In the genomic region with DNA sequence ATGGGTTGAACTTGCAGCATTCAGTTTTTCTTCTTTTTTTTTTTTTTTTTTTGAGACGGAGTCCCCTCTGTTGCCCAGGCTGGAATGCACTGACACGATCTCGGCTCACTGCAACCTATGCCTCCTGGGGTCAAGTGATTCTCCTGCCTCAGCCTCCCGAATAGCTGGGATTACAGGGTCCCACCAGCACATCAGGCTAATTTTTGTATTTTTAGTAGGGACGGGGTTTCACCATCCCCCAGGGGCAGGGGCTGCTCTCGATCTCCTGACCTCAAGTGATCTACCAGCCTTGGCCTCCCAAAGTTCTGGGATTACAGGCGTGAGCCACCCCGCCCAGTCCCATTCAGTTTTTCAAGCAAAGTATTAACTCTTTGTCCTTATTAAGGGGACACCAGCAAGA, we compare ENCODE assay signal across 2 cellular contexts.
TF ChIP-seq lines count a peak whose summit lies in the region.

No MANE protein-coding gene starts in this region.

TF ChIP-seq in SK-N-SH, 30 proteins besides CTCF, POLR2A, EP300 and RAD21:
- TF ChIP-seq, protein P1, sequence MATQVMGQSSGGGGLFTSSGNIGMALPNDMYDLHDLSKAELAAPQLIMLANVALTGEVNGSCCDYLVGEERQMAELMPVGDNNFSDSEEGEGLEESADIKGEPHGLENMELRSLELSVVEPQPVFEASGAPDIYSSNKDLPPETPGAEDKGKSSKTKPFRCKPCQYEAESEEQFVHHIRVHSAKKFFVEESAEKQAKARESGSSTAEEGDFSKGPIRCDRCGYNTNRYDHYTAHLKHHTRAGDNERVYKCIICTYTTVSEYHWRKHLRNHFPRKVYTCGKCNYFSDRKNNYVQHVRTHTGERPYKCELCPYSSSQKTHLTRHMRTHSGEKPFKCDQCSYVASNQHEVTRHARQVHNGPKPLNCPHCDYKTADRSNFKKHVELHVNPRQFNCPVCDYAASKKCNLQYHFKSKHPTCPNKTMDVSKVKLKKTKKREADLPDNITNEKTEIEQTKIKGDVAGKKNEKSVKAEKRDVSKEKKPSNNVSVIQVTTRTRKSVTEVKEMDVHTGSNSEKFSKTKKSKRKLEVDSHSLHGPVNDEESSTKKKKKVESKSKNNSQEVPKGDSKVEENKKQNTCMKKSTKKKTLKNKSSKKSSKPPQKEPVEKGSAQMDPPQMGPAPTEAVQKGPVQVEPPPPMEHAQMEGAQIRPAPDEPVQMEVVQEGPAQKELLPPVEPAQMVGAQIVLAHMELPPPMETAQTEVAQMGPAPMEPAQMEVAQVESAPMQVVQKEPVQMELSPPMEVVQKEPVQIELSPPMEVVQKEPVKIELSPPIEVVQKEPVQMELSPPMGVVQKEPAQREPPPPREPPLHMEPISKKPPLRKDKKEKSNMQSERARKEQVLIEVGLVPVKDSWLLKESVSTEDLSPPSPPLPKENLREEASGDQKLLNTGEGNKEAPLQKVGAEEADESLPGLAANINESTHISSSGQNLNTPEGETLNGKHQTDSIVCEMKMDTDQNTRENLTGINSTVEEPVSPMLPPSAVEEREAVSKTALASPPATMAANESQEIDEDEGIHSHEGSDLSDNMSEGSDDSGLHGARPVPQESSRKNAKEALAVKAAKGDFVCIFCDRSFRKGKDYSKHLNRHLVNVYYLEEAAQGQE (IDR thresholded peaks at IDR 0.05; ENCODE audit: low read depth, low read length): no peak
- no peak for TF ChIP-seq CHD2 (IDR thresholded peaks at IDR 0.05; ENCODE audit: low read length, partially characterized antibody)
- TF ChIP-seq RXRA (IDR thresholded peaks at IDR 0.05; ENCODE audit: borderline replicate concordance, low read depth): no peak
- no peak for TF ChIP-seq SMC3 (IDR thresholded peaks at IDR 0.05; ENCODE audit: low read depth, low read length)
- TF ChIP-seq, protein P2, sequence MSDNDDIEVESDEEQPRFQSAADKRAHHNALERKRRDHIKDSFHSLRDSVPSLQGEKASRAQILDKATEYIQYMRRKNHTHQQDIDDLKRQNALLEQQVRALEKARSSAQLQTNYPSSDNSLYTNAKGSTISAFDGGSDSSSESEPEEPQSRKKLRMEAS (IDR thresholded peaks at IDR 0.05; ENCODE audit: low read depth): no peak
- TF ChIP-seq, protein P3, sequence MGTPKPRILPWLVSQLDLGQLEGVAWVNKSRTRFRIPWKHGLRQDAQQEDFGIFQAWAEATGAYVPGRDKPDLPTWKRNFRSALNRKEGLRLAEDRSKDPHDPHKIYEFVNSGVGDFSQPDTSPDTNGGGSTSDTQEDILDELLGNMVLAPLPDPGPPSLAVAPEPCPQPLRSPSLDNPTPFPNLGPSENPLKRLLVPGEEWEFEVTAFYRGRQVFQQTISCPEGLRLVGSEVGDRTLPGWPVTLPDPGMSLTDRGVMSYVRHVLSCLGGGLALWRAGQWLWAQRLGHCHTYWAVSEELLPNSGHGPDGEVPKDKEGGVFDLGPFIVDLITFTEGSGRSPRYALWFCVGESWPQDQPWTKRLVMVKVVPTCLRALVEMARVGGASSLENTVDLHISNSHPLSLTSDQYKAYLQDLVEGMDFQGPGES (IDR thresholded peaks at IDR 0.05; ENCODE audit: low read depth, low read length): no peak
- TF ChIP-seq YY1 (IDR thresholded peaks at IDR 0.05; ENCODE audit: low read depth): no peak
- TF ChIP-seq TCF12 (IDR thresholded peaks at IDR 0.05): no peak
- TF ChIP-seq GATA2 (CRISPR knock-in tag; IDR thresholded peaks at IDR 0.05): no peak

TF ChIP-seq in SK-N-SH treated with all-trans-retinoic acid at 6 μM for 48 hours, 23 proteins besides CTCF, POLR2A, EP300 and RAD21 (continued from another document):
- TF ChIP-seq, protein P4, sequence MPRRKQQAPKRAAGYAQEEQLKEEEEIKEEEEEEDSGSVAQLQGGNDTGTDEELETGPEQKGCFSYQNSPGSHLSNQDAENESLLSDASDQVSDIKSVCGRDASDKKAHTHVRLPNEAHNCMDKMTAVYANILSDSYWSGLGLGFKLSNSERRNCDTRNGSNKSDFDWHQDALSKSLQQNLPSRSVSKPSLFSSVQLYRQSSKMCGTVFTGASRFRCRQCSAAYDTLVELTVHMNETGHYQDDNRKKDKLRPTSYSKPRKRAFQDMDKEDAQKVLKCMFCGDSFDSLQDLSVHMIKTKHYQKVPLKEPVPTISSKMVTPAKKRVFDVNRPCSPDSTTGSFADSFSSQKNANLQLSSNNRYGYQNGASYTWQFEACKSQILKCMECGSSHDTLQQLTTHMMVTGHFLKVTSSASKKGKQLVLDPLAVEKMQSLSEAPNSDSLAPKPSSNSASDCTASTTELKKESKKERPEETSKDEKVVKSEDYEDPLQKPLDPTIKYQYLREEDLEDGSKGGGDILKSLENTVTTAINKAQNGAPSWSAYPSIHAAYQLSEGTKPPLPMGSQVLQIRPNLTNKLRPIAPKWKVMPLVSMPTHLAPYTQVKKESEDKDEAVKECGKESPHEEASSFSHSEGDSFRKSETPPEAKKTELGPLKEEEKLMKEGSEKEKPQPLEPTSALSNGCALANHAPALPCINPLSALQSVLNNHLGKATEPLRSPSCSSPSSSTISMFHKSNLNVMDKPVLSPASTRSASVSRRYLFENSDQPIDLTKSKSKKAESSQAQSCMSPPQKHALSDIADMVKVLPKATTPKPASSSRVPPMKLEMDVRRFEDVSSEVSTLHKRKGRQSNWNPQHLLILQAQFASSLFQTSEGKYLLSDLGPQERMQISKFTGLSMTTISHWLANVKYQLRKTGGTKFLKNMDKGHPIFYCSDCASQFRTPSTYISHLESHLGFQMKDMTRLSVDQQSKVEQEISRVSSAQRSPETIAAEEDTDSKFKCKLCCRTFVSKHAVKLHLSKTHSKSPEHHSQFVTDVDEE (CRISPR knock-in tag; IDR thresholded peaks at IDR 0.05): no peak
- no peak for TF ChIP-seq RARB (CRISPR knock-in tag; IDR thresholded peaks at IDR 0.05)
- TF ChIP-seq PPARA (CRISPR knock-in tag; IDR thresholded peaks at IDR 0.05; ENCODE audit: borderline replicate concordance): no peak
- TF ChIP-seq, protein P5, sequence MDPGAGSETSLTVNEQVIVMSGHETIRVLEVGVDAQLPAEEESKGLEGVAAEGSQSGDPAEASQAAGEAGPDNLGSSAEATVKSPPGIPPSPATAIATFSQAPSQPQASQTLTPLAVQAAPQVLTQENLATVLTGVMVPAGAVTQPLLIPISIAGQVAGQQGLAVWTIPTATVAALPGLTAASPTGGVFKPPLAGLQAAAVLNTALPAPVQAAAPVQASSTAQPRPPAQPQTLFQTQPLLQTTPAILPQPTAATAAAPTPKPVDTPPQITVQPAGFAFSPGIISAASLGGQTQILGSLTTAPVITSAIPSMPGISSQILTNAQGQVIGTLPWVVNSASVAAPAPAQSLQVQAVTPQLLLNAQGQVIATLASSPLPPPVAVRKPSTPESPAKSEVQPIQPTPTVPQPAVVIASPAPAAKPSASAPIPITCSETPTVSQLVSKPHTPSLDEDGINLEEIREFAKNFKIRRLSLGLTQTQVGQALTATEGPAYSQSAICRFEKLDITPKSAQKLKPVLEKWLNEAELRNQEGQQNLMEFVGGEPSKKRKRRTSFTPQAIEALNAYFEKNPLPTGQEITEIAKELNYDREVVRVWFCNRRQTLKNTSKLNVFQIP (CRISPR knock-in tag; IDR thresholded peaks at IDR 0.05; ENCODE audit: borderline replicate concordance, low read depth): no peak
- no peak for TF ChIP-seq BACH2 (CRISPR knock-in tag; IDR thresholded peaks at IDR 0.05; ENCODE audit: borderline replicate concordance)
- no peak for TF ChIP-seq ZNF565 (CRISPR knock-in tag; conservative IDR thresholded peaks at IDR 0.05; ENCODE audit: low read depth)
- TF ChIP-seq ZNF70 (CRISPR knock-in tag; IDR thresholded peaks at IDR 0.05): no peak
- TF ChIP-seq ZC3H10 (CRISPR knock-in tag; IDR thresholded peaks at IDR 0.05): no peak
- TF ChIP-seq GLIS3 (CRISPR knock-in tag; IDR thresholded peaks at IDR 0.05): no peak
- no peak for TF ChIP-seq ESRRG (CRISPR knock-in tag; IDR thresholded peaks at IDR 0.05)
